ENCODE assay signal across 9 cellular contexts in genomic region chr2:236871500-236872001, GRCh38.
DNase-seq lines count a peak whose midpoint lies in the region; ATAC-seq and TF ChIP-seq lines count a peak whose summit lies in the region.
"Had no signal": no experiment of that assay in that cellular context is flagged by ENCODE, and none has a peak within 500 bp of the region (broad histone marks: within the 10 kb centered on the region; RNA-seq: fewer than 3 reads in every experiment).

No MANE protein-coding gene starts in this region.

- no peak for ATAC-seq in GM21737 (IDR thresholded peaks at IDR 0.05; ENCODE audit: unreplicated experiment)
- ATAC-seq: HCT116 had no signal

- no peak overlapping the region for H3K4me3 Mint-ChIP-seq in activated naive CD8-positive, alpha-beta T cell treated with anti-CD3 and anti-CD28 coated beads for 36 hours

- no peak overlapping the region for H3K27ac Mint-ChIP-seq in activated naive CD8-positive, alpha-beta T cell treated with anti-CD3 and anti-CD28 coated beads for 36 hours

- no peaks in the 10 kb centered on the region for H3K9me3 Mint-ChIP-seq in activated naive CD8-positive, alpha-beta T cell treated with anti-CD3 and anti-CD28 coated beads for 36 hours

- peak; percentile 28 for DNase-seq in Caki2 (ENCODE audit: low read depth)
- DNase-seq in NCI-H69 (lab: John Stamatoyannopoulos, UW) = peak; percentile 6
- DNase-seq in dermis microvascular lymphatic vessel endothelial cell (ENCODE audit: low read depth in 2 of 2) = peak; percentile 92 to 96
- DNase-seq in mucosa of gallbladder (ENCODE audit: low spot score) = peak; percentile 51
- no peak for DNase-seq in T-helper 9 cell
- DNase-seq in GM10266 (ENCODE audit: extremely low spot score) = no peak
- no peak for DNase-seq in activated naive CD8-positive, alpha-beta T cell treated with anti-CD3 and anti-CD28 coated beads for 36 hours

- no peaks in the 10 kb centered on the region for H3K36me3 Mint-ChIP-seq in activated naive CD8-positive, alpha-beta T cell treated with anti-CD3 and anti-CD28 coated beads for 36 hours

- no peak for TF ChIP-seq CTCF in GM10266 (IDR thresholded peaks at IDR 0.05; ENCODE audit: control insufficient read depth, insufficient read depth, low read depth, missing control alignments)

- H3K27me3 Mint-ChIP-seq in activated naive CD8-positive, alpha-beta T cell treated with anti-CD3 and anti-CD28 coated beads for 36 hours = peaks cover 13% of the 10 kb centered on the region

- H3K4me1 Mint-ChIP-seq in activated naive CD8-positive, alpha-beta T cell treated with anti-CD3 and anti-CD28 coated beads for 36 hours = peaks cover 3% of the 10 kb centered on the region

- in situ Hi-C loops in Caki2 (cut with HindIII; ENCODE audit: low pct_unique_long_range_greater_than_20kb, low sequenced_read_pairs) = no loop called here

Comparison
In these comparisons a context has a peak if more than half of its experiments do, and no peak if none do; other contexts are left out.
1. DNase-seq: peak in Caki2 (single experiment), NCI-H69 (single experiment), dermis microvascular lymphatic vessel endothelial cell (2 of 2) and mucosa of gallbladder (single experiment); none in T-helper 9 cell (single experiment), GM10266 (single experiment) and activated naive CD8-positive, alpha-beta T cell treated with anti-CD3 and anti-CD28 coated beads for 36 hours (single experiment).